9 cellular contexts compared by ENCODE assay signal in the genomic region with DNA sequence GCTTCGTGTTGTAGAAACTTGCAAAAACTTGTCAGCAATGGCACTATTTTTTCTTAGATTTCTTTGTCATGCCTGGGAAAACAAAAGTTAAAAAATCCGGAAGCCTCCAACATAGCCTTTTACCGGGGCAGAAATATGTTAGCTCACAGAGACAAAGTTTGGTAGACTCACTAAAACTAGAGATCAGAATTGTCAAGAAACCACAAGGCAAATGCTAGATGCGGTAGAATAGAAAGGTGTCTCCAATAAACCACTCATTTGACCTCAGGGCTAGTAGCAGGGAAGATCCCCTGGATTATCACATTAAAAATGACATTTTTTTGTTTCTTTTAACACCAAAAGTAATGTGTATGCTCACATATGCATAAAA. TPM values are rescaled to one million over a fixed set of nuclear protein-coding genes. Genes with fewer than 3 reads are reported as not detected.
DNase-seq lines count a peak whose midpoint lies in the region; ATAC-seq and TF ChIP-seq lines count a peak whose summit lies in the region.
"Had no signal": no experiment of that assay in that cellular context is flagged by ENCODE, and none has a peak within 500 bp of the region (broad histone marks: within the 10 kb centered on the region; RNA-seq: fewer than 3 reads in every experiment).

No MANE protein-coding gene starts in this region.

- no peaks in the 10 kb centered on the region for H3K9me2 ChIP-seq in GM23248 (ENCODE audit: insufficient read depth)

- H3K4me3 ChIP-seq in GM23248 (peak overlapping the region; percentile 73), SJSA1 (peak overlapping the region; percentile 33), fibroblast of the aortic adventitia (ENCODE audit: low read depth, low read length) (peak overlapping the region; percentile 75), skin epidermis (peak overlapping the region; percentile 31 to 59 (median 38))

- H3K27ac ChIP-seq in GM23248 (peak overlapping the region; percentile 40), SJSA1 (0 out of 2 replicates have a peak overlapping the region, but pooled peaks have one; percentile 27), skin epidermis (peak overlapping the region in 19 of 21 experiments; percentile 25 to 84 (median 68))
- H3K27ac ChIP-seq: VCaP had no signal

- no peaks in the 10 kb centered on the region for H3F3A ChIP-seq in GM23248 (ENCODE audit: insufficient read depth)

- H3K36me3 ChIP-seq in GM23248 (ENCODE audit: low read depth) (no peaks in the 10 kb centered on the region), SJSA1 (no peaks in the 10 kb centered on the region)

- peaks cover 13% of the 10 kb centered on the region for H3K4me1 ChIP-seq in GM23248 (ENCODE audit: insufficient read depth)
- peaks cover 8% of the 10 kb centered on the region for H3K4me1 ChIP-seq in SJSA1 (replicated peaks)

- H2AFZ ChIP-seq in GM23248, result peak overlapping the region; percentile 90

- H4K20me1 ChIP-seq in GM23248 (ENCODE audit: insufficient read depth), result no peaks in the 10 kb centered on the region

- H3K9ac ChIP-seq in GM23248, result peak overlapping the region; percentile 73

- WGBS in GM23248 (ENCODE audit: low coverage in 1 of 2, low lambda C conversion rate in 2 of 2, missing lambda C conversion rate in 2 of 2), 2 experiments, result 2 to 4% methylated on average over 4 of the region's 4 CpGs

- H3K4me2 ChIP-seq in GM23248 (ENCODE audit: unreplicated experiment), result peak overlapping the region; percentile 83

- H3K9me3 ChIP-seq in GM23248 (ENCODE audit: low read depth) (no peaks in the 10 kb centered on the region), SJSA1 (replicated peaks) (peaks cover under 1% of the 10 kb centered on the region; the same call in 1 of the 2 replicates)

- H3K27me3 ChIP-seq in GM23248 (replicated peaks; ENCODE audit: insufficient read depth) (no peaks in the 10 kb centered on the region), SJSA1 (replicated peaks) (no peaks in the 10 kb centered on the region)

- H3K79me2 ChIP-seq in GM23248 (ENCODE audit: insufficient read depth), result peaks cover 10% of the 10 kb centered on the region

- intact Hi-C loops in head of caudate nucleus (cut with DNase I), result no loop called here

- DNase-seq in GM23248 (no peak), SJSA1 (ENCODE audit: low read depth in 1 of 2, low spot score in 2 of 2) (no peak), fibroblast of the aortic adventitia (ENCODE audit: low read depth) (no peak), NCI-H446 (lab: John Stamatoyannopoulos, UW) (no peak), head of caudate nucleus (no peak), cerebellar nuclear complex (lab: John Stamatoyannopoulos, UW) (no peak)

- no peak for ATAC-seq in HG02763 (IDR thresholded peaks at IDR 0.05; ENCODE audit: unreplicated experiment)

- no peak for TF ChIP-seq CTCF in fibroblast of the aortic adventitia (IDR thresholded peaks at IDR 0.05; ENCODE audit: insufficient read depth, low read length)

- in situ Hi-C loops in GM23248 (cut with MboI), result no loop called here

RNA-seq across cellular contexts. Expression of a gene that starts 0.4 kb away (rescaled TPM):
- 5.1 and 5.2 TPM in 2 replicates for total RNA-seq in GM23248 (2014; rRNA removed; shearing (Covaris generic))
- polyA plus RNA-seq in GM23248 (2016; fragmentation: Nextera tagmentation; extraction: Ambion mirVana), result 2.8 and 2.9 TPM in 2 replicates
- 0.56 and 1.6 TPM in 2 replicates for total RNA-seq in SJSA1 (2014; rRNA removed; shearing (Covaris generic))
- 4.8 and 9.1 TPM in 2 replicates for total RNA-seq in fibroblast of the aortic adventitia (ENCODE audit: low replicate concordance)
